Comparison of ENCODE assay signal across 8 cellular contexts in genomic region chr12:89461649-89462612, GRCh38.
DNase-seq lines count a peak whose midpoint lies in the region; ATAC-seq, FAIRE-seq and TF ChIP-seq lines count a peak whose summit lies in the region.

No MANE protein-coding gene starts in this region.

- no peak for FAIRE-seq in GM12891 (lab: Jason Lieb, UNC)

- intact Hi-C loops in spleen (cut with DNase I; ENCODE audit: low total_unique reads): loop anchor here (2.0 to 10.0 kb wide), 2 partner anchors 413 to 447 kb away; no protein-coding TSS in a partner anchor

- H3K9me3 ChIP-seq in spleen: no peaks in the 10 kb centered on the region

- H3K4me1 ChIP-seq in spleen: peaks cover under 1 to 38% (median 14%) of the 10 kb centered on the region in 6 donors

- 20 to 28% (median 23%) methylated on average over 6 of the region's 6 CpGs for WGBS in spleen, 5 donors

- H3K36me3 ChIP-seq in spleen: peaks cover 0 to 33% (median 0%) of the 10 kb centered on the region in 6 donors

- H3K4me3 ChIP-seq in astrocyte of the spinal cord (ENCODE audit: low read depth, low read length) (no peak overlapping the region), spleen (peak overlapping the region in 3 of 8 donors; percentile 0 to 36 (median 22))

- peak; percentile 96 for ATAC-seq in GM21381 (IDR thresholded peaks at IDR 0.05; ENCODE audit: unreplicated experiment)
- ATAC-seq in HG03571 (IDR thresholded peaks at IDR 0.05; ENCODE audit: unreplicated experiment): peak; percentile 88

- TF ChIP-seq CTCF in astrocyte of the spinal cord (IDR thresholded peaks at IDR 0.05; ENCODE audit: low read depth, low read length) (peak; percentile 30), spleen (IDR thresholded peaks at IDR 0.05 in 8 of 11, conservative IDR thresholded peaks at IDR 0.05 in 3 of 11) (peak; percentile 16 to 88 (median 62))

- DNase-seq in Daoy (ENCODE audit: low read depth): peak; percentile 34
- peak; percentile 66 for DNase-seq in NCI-H82 (lab: John Stamatoyannopoulos, UW)
- peak; percentile 83 for DNase-seq in astrocyte of the spinal cord (ENCODE audit: low read depth, low spot score)
- peak; percentile 48 for DNase-seq in iPS-NIHi11 (ENCODE audit: low spot score)
- no peak for DNase-seq in spleen
- DNase-seq in GM12891 (ENCODE audit: insufficient read length, low spot score): no peak

- no peak for TF ChIP-seq POLR2A in spleen (IDR thresholded peaks at IDR 0.05)
- no peak for TF ChIP-seq POLR2A in GM12891 (IDR thresholded peaks at IDR 0.05; ENCODE audit: low read depth, low read length)

- in situ Hi-C loops in astrocyte of the spinal cord (cut with HindIII; ENCODE audit: low sequenced_read_pairs): no loop called here

- H3K27ac ChIP-seq in spleen: peak overlapping the region in 7 of 8 donors; percentile 64 to 76 (median 72)

- no peaks in the 10 kb centered on the region for H3K27me3 ChIP-seq in spleen (replicated peaks in 1 of 7)

TF ChIP-seq in GM12891, 5 proteins besides CTCF, POLR2A, EP300 and RAD21:
- TF ChIP-seq POLR2AphosphoS5 (IDR thresholded peaks at IDR 0.05; ENCODE audit: low read depth, low read length) (no peak), POU2F2 (IDR thresholded peaks at IDR 0.05; ENCODE audit: low read depth, low read length) (no peak), SPI1 (IDR thresholded peaks at IDR 0.05; ENCODE audit: low read depth, low read length) (no peak), PAX5 (IDR thresholded peaks at IDR 0.05; ENCODE audit: insufficient read depth, low read length, severe bottlenecking) (no peak), TAF1 (IDR thresholded peaks at IDR 0.05; ENCODE audit: low read depth, low read length) (no peak)

Comparison
In these comparisons a context has a peak if more than half of its experiments do, and no peak if none do; other contexts are left out.
1. DNase-seq: peak in Daoy (single experiment), NCI-H82 (single experiment), astrocyte of the spinal cord (single experiment) and iPS-NIHi11 (single experiment); none in spleen (single experiment) and GM12891 (single experiment).